In genomic region chr6:137903933-137904821, GRCh38 we compare ENCODE assay signal across 1 cellular context.
TF ChIP-seq lines count a peak whose summit lies in the region.

No MANE protein-coding gene starts in this region.

TF ChIP-seq in K562, 482 proteins besides CTCF, POLR2A, EP300 and RAD21 (continued from another document and continues in another):
- TF ChIP-seq ZBTB26 (CRISPR knock-in tag; IDR thresholded peaks at IDR 0.05) (no peak), ZNF140 (CRISPR knock-in tag; IDR thresholded peaks at IDR 0.05) (no peak), GATA2 (CRISPR knock-in tag; IDR thresholded peaks at IDR 0.05) (peak; percentile 76), TBP (optimal IDR thresholded peaks at IDR 0.05; ENCODE audit: low read depth, low read length) (peak; percentile 25), ETV5 (CRISPR knock-in tag; IDR thresholded peaks at IDR 0.05; ENCODE audit: low read depth) (no peak), HOXB6 (CRISPR knock-in tag; IDR thresholded peaks at IDR 0.05; ENCODE audit: borderline replicate concordance) (no peak), TRIM25 (IDR thresholded peaks at IDR 0.05; ENCODE audit: borderline replicate concordance) (no peak), SMAD2 (IDR thresholded peaks at IDR 0.05; ENCODE audit: low read depth, low read length) (no peak), ZNF263 (CRISPR knock-in tag; IDR thresholded peaks at IDR 0.05; ENCODE audit: borderline replicate concordance) (0 out of 2 replicates have a peak, but pooled peaks have one; percentile 60), THRA (IDR thresholded peaks at IDR 0.05) (no peak), TAF9B (IDR thresholded peaks at IDR 0.05; ENCODE audit: partially characterized antibody) (peak; percentile 50), DLX4 (CRISPR knock-in tag; IDR thresholded peaks at IDR 0.05) (no peak), MCM7 (IDR thresholded peaks at IDR 0.05) (no peak), RNF2 (IDR thresholded peaks at IDR 0.05) (peak; percentile 93), ZNF57 (CRISPR knock-in tag; IDR thresholded peaks at IDR 0.05) (no peak), TSC22D4 (tag; IDR thresholded peaks at IDR 0.05) (no peak), ZBTB40 (IDR thresholded peaks at IDR 0.05) (peak; percentile 75; the same call in 1 of the 2 replicates), ZBTB40 (CRISPR knock-in tag; IDR thresholded peaks at IDR 0.05) (no peak), HMGXB4 (CRISPR knock-in tag; IDR thresholded peaks at IDR 0.05) (no peak), CREB5 (CRISPR knock-in tag; IDR thresholded peaks at IDR 0.05) (no peak), MTA1 (IDR thresholded peaks at IDR 0.05; ENCODE audit: borderline replicate concordance) (peak; percentile 84; the same call in 1 of the 2 replicates), SAP30 (IDR thresholded peaks at IDR 0.05; ENCODE audit: borderline replicate concordance, insufficient read depth, low read depth, low read length, poor library complexity, severe bottlenecking) (no peak), SMAD3 (CRISPR knock-in tag; conservative IDR thresholded peaks at IDR 0.05) (peak; percentile 81), MAX (CRISPR knock-in tag; IDR thresholded peaks at IDR 0.05) (no peak), TCF7 (IDR thresholded peaks at IDR 0.05; ENCODE audit: borderline replicate concordance) (no peak), L3MBTL2 (IDR thresholded peaks at IDR 0.05) (peak; percentile 73), KAT2B (IDR thresholded peaks at IDR 0.05; ENCODE audit: low read depth, low read length) (no peak), CTCFL (IDR thresholded peaks at IDR 0.05; ENCODE audit: borderline replicate concordance, insufficient read depth, low read depth, low read length, poor library complexity, severe bottlenecking) (no peak), CBFB (CRISPR knock-in tag; IDR thresholded peaks at IDR 0.05) (no peak), CREB3L1 (IDR thresholded peaks at IDR 0.05; ENCODE audit: borderline replicate concordance, low read depth) (no peak), NR2F6 (CRISPR knock-in tag; IDR thresholded peaks at IDR 0.05) (no peak), DNMT1 (IDR thresholded peaks at IDR 0.05) (no peak), NBN (IDR thresholded peaks at IDR 0.05; ENCODE audit: low read depth) (peak; percentile 74), PHB2 (IDR thresholded peaks at IDR 0.05; ENCODE audit: low read depth) (no peak), ATF2 (CRISPR knock-in tag; IDR thresholded peaks at IDR 0.05) (no peak), ZNF175 (CRISPR knock-in tag; IDR thresholded peaks at IDR 0.05; ENCODE audit: low read depth) (no peak; the same call in 1 of the 2 replicates)
